Comparison of ENCODE assay signal across 23 cellular contexts in genomic region chr3:8856031-8856430, GRCh38.
"Had no signal": no experiment of that assay in that cellular context is flagged by ENCODE, and none has a peak within 500 bp of the region (broad histone marks: within the 10 kb centered on the region; RNA-seq: fewer than 3 reads in every experiment).

No MANE protein-coding gene starts in this region.

- H3K27ac ChIP-seq: HL-60 had no signal

- FAIRE-seq: HTR-8/SVneo, RCC 7860 had no signal

- H3K4me2 ChIP-seq: SK-N-SH had no signal

- H3K9ac ChIP-seq: SK-N-SH had no signal

- DNase-seq: Karpas-422, KG1, MM.1S, NCI-H1092 treated with DMSO at 0.1 percent for 48 hours, NCI-H1436, NCI-H187, NCI-H2029, NCI-H2081 treated with DMSO at 0.1 percent for 48 hours, NCI-H2171, NCI-H226, NCI-H446, NCI-H510A, NCI-H524 treated with DMSO at 0.1 percent for 48 hours, NCI-H69, NCI-H774, Right ventricle myocardium superior, RPMI8226, SIG-M5, SK-N-SH, SW 1271 had no signal

- H3K9me3 ChIP-seq: SK-N-SH had no signal
